ENCODE assay signal across 11 cellular contexts in genomic region chr1:248375446-248375845, GRCh38. TPM values are rescaled to one million over a fixed set of nuclear protein-coding genes. Genes with fewer than 3 reads are reported as not detected.
"Had no signal": no experiment of that assay in that cellular context is flagged by ENCODE, and none has a peak within 500 bp of the region (broad histone marks: within the 10 kb centered on the region; RNA-seq: fewer than 3 reads in every experiment).

Gene OR2T6, plus strand, starts transcription at chr1:248375746. Its CDS starts 11,863 bp downstream, at chr1:248387609.

- H3K4me3 Mint-ChIP-seq: GM23338, H9, IgD-negative memory B cell had no signal

- H3K36me3 Mint-ChIP-seq: IgD-negative memory B cell had no signal

- DNase-seq: H9, HCEC 1CT, KBM-7 had no signal

- H3K4me3 ChIP-seq: GM23338 had no signal

- H3K4me2 ChIP-seq: GM23338, KMS-11 had no signal

- H3K27ac ChIP-seq: KMS-11 had no signal

- H3K9ac ChIP-seq: KMS-11 had no signal

- H3K27ac Mint-ChIP-seq: GM23338, H9, IgD-negative memory B cell had no signal

- H3K4me1 Mint-ChIP-seq: GM23338, H9 had no signal

- FAIRE-seq: H1, H54, HepG2, HTR-8/SVneo had no signal

RNA-seq across cellular contexts. Expression of gene OR2T6, which starts in this region (rescaled TPM):
- total RNA-seq: GM23338, H1, H9, HepG2, HT-29 had no signal
- polyA plus RNA-seq: GM23338, H1, HepG2, IgD-negative memory B cell had no signal
